In the genomic region with DNA sequence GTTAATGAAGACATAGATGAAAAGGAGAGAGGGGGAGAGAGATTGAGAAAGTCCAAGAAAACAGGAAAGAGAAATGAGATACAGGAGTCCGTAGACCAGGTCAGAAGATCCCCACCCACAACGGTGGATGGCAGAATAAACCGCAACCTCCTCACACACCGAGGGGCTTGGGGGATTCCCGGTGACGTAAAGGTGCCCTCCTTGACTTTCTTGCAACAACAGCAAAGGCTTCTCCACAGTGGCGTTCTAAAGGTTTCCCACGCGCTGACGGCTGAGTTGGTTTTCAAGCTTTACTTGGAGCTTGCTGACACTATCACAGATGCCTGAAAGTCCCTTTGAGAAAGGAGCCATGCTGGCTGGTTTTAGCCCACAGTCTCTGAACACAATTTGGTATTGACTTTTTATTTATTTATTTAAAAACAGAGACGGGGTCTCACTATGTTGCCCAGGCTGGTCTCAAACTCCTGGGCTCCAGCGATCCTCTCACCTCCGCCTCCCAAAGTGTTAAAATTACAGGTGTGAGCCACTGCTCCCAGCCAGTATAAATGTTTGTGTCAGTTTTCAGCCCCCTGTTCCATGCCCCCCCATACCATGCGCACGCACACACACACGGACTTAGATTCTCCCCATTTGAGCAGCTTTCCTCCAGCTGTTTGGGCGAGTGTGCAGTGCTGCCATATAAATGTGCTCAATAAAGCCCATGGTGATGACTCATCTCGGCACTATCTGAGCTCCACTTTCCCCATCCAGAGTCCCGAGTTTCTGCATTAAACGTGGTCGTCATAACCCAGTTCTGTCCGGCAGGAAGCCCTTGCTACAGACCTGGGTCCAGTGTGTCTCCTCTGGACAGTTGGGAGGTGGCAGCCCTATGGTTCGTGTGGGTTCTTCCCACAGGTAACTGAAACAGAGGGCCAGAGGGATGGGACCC, we compare ENCODE assay signal across 8 cellular contexts. TPM values are rescaled to one million over a fixed set of nuclear protein-coding genes. Genes with fewer than 3 reads are reported as not detected.
DNase-seq lines count a peak whose midpoint lies in the region; ATAC-seq and TF ChIP-seq lines count a peak whose summit lies in the region.

No MANE protein-coding gene starts in this region.

- peak; percentile 23 for DNase-seq in activated T-cell treated with anti-CD3 and anti-CD28 coated beads for 1 hour (ENCODE audit: low read depth)
- no peak for DNase-seq in prostate gland (ENCODE audit: low spot score)
- no peak for DNase-seq in SIG-M5 (lab: John Stamatoyannopoulos, UW)
- no peak for DNase-seq in iPS-NIHi7 (ENCODE audit: extremely low spot score)
- DNase-seq in KG1 (lab: John Stamatoyannopoulos, UW): no peak
- DNase-seq in NCI-H774 (lab: John Stamatoyannopoulos, UW): no peak

- H3K27me3 ChIP-seq in prostate gland (replicated peaks; ENCODE audit: insufficient read depth): no peaks in the 10 kb centered on the region

- H3K9me3 ChIP-seq in prostate gland: no peaks in the 10 kb centered on the region

- TF ChIP-seq CTCF in prostate gland (IDR thresholded peaks at IDR 0.05): no peak

- H3K36me3 ChIP-seq in prostate gland: no peaks in the 10 kb centered on the region

- peaks cover 4% of the 10 kb centered on the region for H3K4me1 ChIP-seq in prostate gland (replicated peaks)

- ATAC-seq in GM18498 (IDR thresholded peaks at IDR 0.05; ENCODE audit: unreplicated experiment) (peak; percentile 70), HG02840 (IDR thresholded peaks at IDR 0.05; ENCODE audit: low FRiP score, unreplicated experiment) (peak; percentile 53)

- intact Hi-C loops in prostate gland (cut with DNase I): no loop called here

- H3K4me3 ChIP-seq in prostate gland: no peak overlapping the region

- 78% methylated on average over 23 of the region's 23 CpGs for WGBS in prostate gland

- no peak for TF ChIP-seq POLR2A in prostate gland (IDR thresholded peaks at IDR 0.05)

- peak overlapping the region; percentile 39 to 87 for H3K27ac ChIP-seq in prostate gland

RNA-seq across cellular contexts. Expression of a gene that starts 33.0 kb away (rescaled TPM):
- 100 to 1,000 TPM in 1 of 2 donors, 10 to 100 TPM in 1; 39.9 to 175 TPM for total RNA-seq in prostate gland
